2 cellular contexts compared by ENCODE assay signal in genomic region chr3:45706133-45706808, GRCh38.
A peak's percentile ranks its signal among the peaks of the same experiment; 100 is the strongest.
TF ChIP-seq lines count a peak whose summit lies in the region.

No MANE protein-coding gene starts in this region.

TF ChIP-seq in HepG2, 621 proteins besides CTCF, POLR2A, EP300 and RAD21:
- TF ChIP-seq MAFF (IDR thresholded peaks at IDR 0.05; ENCODE audit: low read depth, low read length) (peak; percentile 55; the same call in 1 of the 2 replicates), EED (CRISPR knock-in tag; IDR thresholded peaks at IDR 0.05) (no peak), CEBPG (CRISPR knock-in tag; IDR thresholded peaks at IDR 0.05) (no peak), IRF9 (CRISPR knock-in tag; IDR thresholded peaks at IDR 0.05; ENCODE audit: borderline replicate concordance) (no peak), MAFK (conservative IDR thresholded peaks at IDR 0.05 in 1 of 2, IDR thresholded peaks at IDR 0.05 in 1 of 2; ENCODE audit: low read length in 2 of 2) (peak; percentile 24 to 69; a peak in 3 of 4 replicates), LBX2 (CRISPR knock-in tag; IDR thresholded peaks at IDR 0.05; ENCODE audit: borderline replicate concordance) (no peak)

TF ChIP-seq in endothelial cell of umbilical vein, 7 proteins besides CTCF, POLR2A, EP300 and RAD21:
- TF ChIP-seq POLR2AphosphoS5 (IDR thresholded peaks at IDR 0.05; ENCODE audit: insufficient read depth, low read depth, low read length) (no peak), GATA2 (IDR thresholded peaks at IDR 0.05; ENCODE audit: insufficient read depth, insufficient read length, low read depth, low read length) (no peak)
